13 cellular contexts compared by ENCODE assay signal in the genomic region with DNA sequence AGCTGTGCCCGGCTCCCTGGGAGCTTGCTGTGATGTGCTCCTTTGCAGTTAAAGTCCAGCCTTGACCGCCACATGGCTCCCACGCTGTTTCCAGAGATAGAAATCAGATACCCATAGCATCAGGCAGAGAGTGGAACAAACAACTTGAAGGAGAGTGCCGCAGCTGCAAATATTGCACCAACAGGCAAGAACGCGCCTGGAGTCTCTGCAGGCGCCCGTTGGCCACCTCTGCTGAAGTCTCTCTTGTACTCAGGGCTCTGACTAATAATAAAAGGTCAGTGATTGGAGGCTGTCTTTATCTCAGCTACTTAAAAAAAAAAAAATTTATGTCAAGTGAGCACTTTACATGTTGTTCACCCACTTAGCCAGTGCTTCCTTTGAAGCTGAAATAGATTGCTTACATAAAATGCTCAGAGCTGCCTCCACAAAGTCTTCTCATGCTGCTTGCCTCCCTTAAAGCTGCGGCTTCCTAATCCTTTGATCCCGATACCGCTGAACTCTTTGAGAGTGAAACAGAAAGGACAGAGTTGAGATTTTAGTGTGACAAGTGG. TPM values are rescaled to one million over a fixed set of nuclear protein-coding genes. Genes with fewer than 3 reads are reported as not detected.
A peak's percentile ranks its signal among the peaks of the same experiment; 100 is the strongest.
DNase-seq lines count a peak whose midpoint lies in the region; ATAC-seq and TF ChIP-seq lines count a peak whose summit lies in the region.
"Had no signal": no experiment of that assay in that cellular context is flagged by ENCODE, and none has a peak within 500 bp of the region (broad histone marks: within the 10 kb centered on the region; RNA-seq: fewer than 3 reads in every experiment).

No MANE protein-coding gene starts in this region.

- H3K36me3 ChIP-seq in heart right ventricle (no peaks in the 10 kb centered on the region), skeletal muscle tissue (ENCODE audit: control insufficient read depth in 3 of 3, insufficient read depth in 3 of 3, low read length in 3 of 3) (no peaks in the 10 kb centered on the region)
- H3K36me3 ChIP-seq: breast epithelium, neutrophil had no signal

- no peak for TF ChIP-seq CTCF in heart right ventricle (IDR thresholded peaks at IDR 0.05)

- ATAC-seq in heart right ventricle: peak in 6 of 8 donors; percentile 29 to 90 (median 60)

- H3K9ac ChIP-seq in skeletal muscle tissue (ENCODE audit: low read depth in 1 of 3, low read length in 3 of 3): peak overlapping the region in 2 of 3 donors; percentile 19 to 33

- intact Hi-C loops in heart right ventricle (cut with DNase I): no loop called here

- peaks cover 0 to 18% (median 4%) of the 10 kb centered on the region in 9 donors for H3K4me1 ChIP-seq in heart right ventricle
- peaks cover 0 to 5% (median 0%) of the 10 kb centered on the region in 3 donors for H3K4me1 ChIP-seq in skeletal muscle tissue (ENCODE audit: control insufficient read depth in 3 of 3, insufficient read depth in 3 of 3, low read length in 3 of 3)
- H3K4me1 ChIP-seq: breast epithelium had no signal

- H3K4me3 ChIP-seq in heart right ventricle: no peak overlapping the region
- H3K4me3 ChIP-seq in skeletal muscle tissue (ENCODE audit: low read length in 3 of 3): peak overlapping the region in 1 of 3 donors; percentile 22
- H3K4me3 ChIP-seq: breast epithelium had no signal

- DNase-seq in DMS 273 (lab: John Stamatoyannopoulos, UW; ENCODE audit: unreplicated experiment) (peak; percentile 34), DMS 273 treated with DMSO at 0.1 percent for 48 hours (lab: John Stamatoyannopoulos, UW) (no peak), OCI-M1 (lab: John Stamatoyannopoulos, UW) (peak; percentile 32), heart right ventricle (peak in 1 of 2 donors; percentile 19), NCI-H2081 (lab: John Stamatoyannopoulos, UW) (no peak), cerebellar nuclear complex (lab: John Stamatoyannopoulos, UW) (no peak)
- DNase-seq in stimulated activated naive CD4-positive, alpha-beta T cell (lab: John Stamatoyannopoulos, UW): no peak
- DNase-seq: activated CD4-positive, alpha-beta memory T cell treated with anti-CD3 and anti-CD28 coated beads for 36 hours; Kasumi-1 had no signal

- WGBS in heart right ventricle, 2 donors: 29 to 46% methylated on average over 11 of the region's 11 CpGs

- H3K27ac ChIP-seq in heart right ventricle (no peak overlapping the region), skeletal muscle tissue (ENCODE audit: low read depth, low read length) (no peak overlapping the region)
- H3K27ac ChIP-seq: 22Rv1, breast epithelium, neutrophil had no signal

- H3K9me3 ChIP-seq in heart right ventricle (no peaks in the 10 kb centered on the region), skeletal muscle tissue (ENCODE audit: control insufficient read depth in 3 of 3, low read length in 3 of 3) (no peaks in the 10 kb centered on the region)
- H3K9me3 ChIP-seq: breast epithelium, neutrophil had no signal

- peaks cover 0 to 14% (median 0%) of the 10 kb centered on the region in 7 donors for H3K27me3 ChIP-seq in heart right ventricle
- H3K27me3 ChIP-seq in skeletal muscle tissue (ENCODE audit: control insufficient read depth in 3 of 3, insufficient read depth in 3 of 3, low read length in 3 of 3): no peaks in the 10 kb centered on the region
- H3K27me3 ChIP-seq: breast epithelium, neutrophil had no signal

RNA-seq across cellular contexts. Expression of gene TENM3, which starts 30.9 kb away (rescaled TPM):
- total RNA-seq in heart right ventricle (1 to 10 TPM; 1.5 to 6.6 (median 4.0) TPM), skeletal muscle tissue (29.7 TPM)
- under 1 TPM; 0.20 to 0.73 TPM for polyA plus RNA-seq in heart right ventricle
- total RNA-seq: activated CD4-positive, alpha-beta memory T cell treated with anti-CD3 and anti-CD28 coated beads for 36 hours had no signal

Comparison
In these comparisons a context has a peak if more than half of its experiments do, and no peak if none do; other contexts are left out.
1. DNase-seq: peak in DMS 273 (single experiment) and OCI-M1 (single experiment); none in DMS 273 treated with DMSO at 0.1 percent for 48 hours (single experiment), NCI-H2081 (0 of 2), cerebellar nuclear complex (0 of 2) and stimulated activated naive CD4-positive, alpha-beta T cell (0 of 6).